In genomic region chr10:14396441-14397048, GRCh38 we compare ENCODE assay signal across 9 cellular contexts.
A peak's percentile ranks its signal among the peaks of the same experiment; 100 is the strongest.
DNase-seq lines count a peak whose midpoint lies in the region; ATAC-seq and TF ChIP-seq lines count a peak whose summit lies in the region.
"Had no signal": no experiment of that assay in that cellular context is flagged by ENCODE, and none has a peak within 500 bp of the region (broad histone marks: within the 10 kb centered on the region; RNA-seq: fewer than 3 reads in every experiment).

No MANE protein-coding gene starts in this region.

- no peak overlapping the region for H3K4me2 ChIP-seq in PC-3 (ENCODE audit: low read length)

- H3K9me3 Mint-ChIP-seq in progenitor cell of endocrine pancreas (ENCODE audit: low read depth): peaks cover 4% of the 10 kb centered on the region

- peak; percentile 8 for DNase-seq in PC-3
- DNase-seq in fibroblast of the aortic adventitia (ENCODE audit: low read depth): peak; percentile 71
- DNase-seq in progenitor cell of endocrine pancreas (ENCODE audit: low spot score, unreplicated experiment): no peak
- DNase-seq in psoas muscle: no peak
- no peak for DNase-seq in GM19238 (ENCODE audit: insufficient read length, low spot score)
- DNase-seq in NCI-H1694 (lab: John Stamatoyannopoulos, UW): no peak
- DNase-seq in NCI-H187 treated with DMSO at 0.1 percent for 48 hours (lab: John Stamatoyannopoulos, UW): no peak

- H3K9me2 ChIP-seq in PC-3 (replicated peaks; ENCODE audit: low read length): no peaks in the 10 kb centered on the region

- POLR2A ChIA-PET in PC-3 (lab: Charles Lee; ENCODE audit: unreplicated experiment): no interaction called here

- H4K20me1 ChIP-seq in PC-3 (ENCODE audit: low read length): no peaks in the 10 kb centered on the region

- ATAC-seq in PC-3: no peak
- ATAC-seq in psoas muscle: no peak

- H3K36me3 Mint-ChIP-seq in progenitor cell of endocrine pancreas (ENCODE audit: insufficient read depth): no peaks in the 10 kb centered on the region

- H3K27ac Mint-ChIP-seq in progenitor cell of endocrine pancreas: no peak overlapping the region

- peak overlapping the region; percentile 53; the same call in 1 of the 2 replicates for H2AFZ ChIP-seq in PC-3 (ENCODE audit: low read length)

- CTCF ChIA-PET in PC-3 (lab: Charles Lee): no interaction called here

- TF ChIP-seq CTCF in GM12874 (IDR thresholded peaks at IDR 0.05; ENCODE audit: insufficient read depth, low read depth, low read length) (peak; percentile 52; the same call in 1 of the 2 replicates), PC-3 (conservative IDR thresholded peaks at IDR 0.05; ENCODE audit: low read depth, low read length) (peak; percentile 32; the same call in 1 of the 2 replicates), fibroblast of the aortic adventitia (IDR thresholded peaks at IDR 0.05; ENCODE audit: insufficient read depth, low read length) (peak; percentile 74), progenitor cell of endocrine pancreas (IDR thresholded peaks at IDR 0.05; ENCODE audit: unreplicated experiment) (peak; percentile 46), psoas muscle (IDR thresholded peaks at IDR 0.05) (no peak)

- H3K27me3 ChIP-seq in PC-3 (ENCODE audit: low read length) (no peaks in the 10 kb centered on the region; the same call in 1 of the 2 replicates), psoas muscle (ENCODE audit: insufficient read depth in 3 of 3, low read length in 2 of 3) (no peaks in the 10 kb centered on the region)

- WGBS in psoas muscle, 3 donors: 26 to 44% (median 28%) methylated on average over 7 of the region's 7 CpGs

- peaks cover 4% of the 10 kb centered on the region for H3K27me3 Mint-ChIP-seq in progenitor cell of endocrine pancreas

- H3K27ac ChIP-seq in PC-3 (ENCODE audit: low read length) (no peak overlapping the region), psoas muscle (no peak overlapping the region)
- H3K27ac ChIP-seq: VCaP had no signal

- H3K4me1 ChIP-seq in PC-3 (ENCODE audit: insufficient read depth, low read length): no peaks in the 10 kb centered on the region
- no peaks in the 10 kb centered on the region for H3K4me1 ChIP-seq in psoas muscle

- H3K4me3 ChIP-seq in PC-3 (ENCODE audit: low read length) (no peak overlapping the region), fibroblast of the aortic adventitia (ENCODE audit: low read depth, low read length) (no peak overlapping the region), psoas muscle (no peak overlapping the region)

- BruUV-seq in PC-3 (replicated peaks; lab: Mats Ljungman, UMichigan): no TSS peak

- no peaks in the 10 kb centered on the region for H3K79me2 ChIP-seq in PC-3 (ENCODE audit: low read length)

- H3K4me1 Mint-ChIP-seq in progenitor cell of endocrine pancreas (ENCODE audit: low read depth): no peaks in the 10 kb centered on the region

- H3F3A ChIP-seq in PC-3 (ENCODE audit: low read length, unreplicated experiment): no peaks in the 10 kb centered on the region

- H3K36me3 ChIP-seq in PC-3 (ENCODE audit: low read depth, low read length) (no peaks in the 10 kb centered on the region), psoas muscle (ENCODE audit: insufficient read depth in 1 of 2, low read depth in 1 of 2) (no peaks in the 10 kb centered on the region)

- intact Hi-C loops in PC-3 (cut with micrococcal nuclease) (no loop called here), psoas muscle (cut with DNase I) (no loop called here)

- no peak overlapping the region for H3K9ac ChIP-seq in PC-3 (ENCODE audit: low read length)

- no peak overlapping the region for H3K4me3 Mint-ChIP-seq in progenitor cell of endocrine pancreas (ENCODE audit: low read depth)

- no peaks in the 10 kb centered on the region for H3K9me3 ChIP-seq in PC-3 (ENCODE audit: low read length)
- no peaks in the 10 kb centered on the region for H3K9me3 ChIP-seq in psoas muscle

Comparison
In these comparisons a context has a peak if more than half of its experiments do, and no peak if none do; other contexts are left out.
1. DNase-seq: peak in PC-3 (single experiment) and fibroblast of the aortic adventitia (single experiment); none in progenitor cell of endocrine pancreas (single experiment), psoas muscle (0 of 2), GM19238 (single experiment), NCI-H1694 (single experiment) and NCI-H187 treated with DMSO at 0.1 percent for 48 hours (single experiment).